In the genomic region with DNA sequence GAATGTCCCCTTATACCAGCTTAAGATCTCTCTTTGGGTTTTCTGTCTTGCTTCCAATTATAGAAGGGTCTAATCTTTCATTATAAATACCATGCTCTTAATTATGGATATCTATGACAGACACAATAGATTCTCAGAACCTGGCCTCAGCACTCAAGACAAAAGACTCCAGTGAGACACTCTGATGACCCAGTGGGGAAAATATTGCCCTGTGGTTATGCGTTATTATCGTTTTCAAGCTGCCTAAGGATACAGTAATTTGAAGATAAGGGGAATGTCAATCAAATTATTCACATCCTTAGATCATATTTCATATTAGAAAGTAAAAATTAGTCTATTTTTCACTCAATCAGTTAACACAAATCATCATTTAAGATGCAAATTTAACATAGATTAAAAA, we compare ENCODE assay signal across 33 cellular contexts.
"Had no signal": no experiment of that assay in that cellular context is flagged by ENCODE, and none has a peak within 500 bp of the region (broad histone marks: within the 10 kb centered on the region; RNA-seq: fewer than 3 reads in every experiment).

No MANE protein-coding gene starts in this region.

- H3K27me3 ChIP-seq: adrenal gland, ascending aorta, body of pancreas, brain microvascular endothelial cell, breast epithelium, cardiac muscle cell had no signal

- H3K4me1 ChIP-seq: adrenal gland, ascending aorta, body of pancreas, breast epithelium had no signal

- H3K4me3 ChIP-seq: adrenal gland, ascending aorta, body of pancreas, breast epithelium, cardiac muscle cell had no signal

- H3K9me3 ChIP-seq: adrenal gland, ascending aorta, body of pancreas had no signal

- H3K36me3 ChIP-seq: adrenal gland, ascending aorta, brain microvascular endothelial cell, breast epithelium, cardiac muscle cell had no signal

- H3K27ac ChIP-seq: adrenal gland, ascending aorta, body of pancreas, brain microvascular endothelial cell, breast epithelium, cardiac muscle cell had no signal

- ATAC-seq: activated naive CD4-positive, alpha-beta T cell treated with anti-CD3 and anti-CD28 coated beads, Interleukin-2, amount 50 U/mL, for 72 hours; activated naive CD8-positive, alpha-beta T cell treated with anti-CD3 and anti-CD28 coated beads, Interleukin-2, amount 50 U/mL, for 24 hours; activated T-cell treated with anti-CD3 and anti-CD28 coated beads, Interleukin-2, amount 50 U/mL, for 4 hours; activated T-cell treated with anti-CD3 and anti-CD28 coated beads, Interleukin-2, amount 50 U/mL, for 72 hours; activated T-helper 17 cell treated with anti-CD3 and anti-CD28 coated beads, Interleukin-2, amount 50 U/mL, for 72 hours; body of pancreas had no signal

- DNase-seq: activated effector memory CD4-positive, alpha-beta T cell treated with anti-CD3 and anti-CD28 coated beads, Interleukin-2, amount 50 U/mL, for 16 hours; activated effector memory CD4-positive, alpha-beta T cell treated with Interleukin-2 at 50 U/mL for 16 hours; activated gamma-delta T cell; activated gamma-delta T cell treated with Interleukin-2 at 50 U/mL for 16 hours; activated naive CD4-positive, alpha-beta T cell; activated naive CD4-positive, alpha-beta T cell treated with anti-CD3 and anti-CD28 coated beads for 36 hours; activated naive CD4-positive, alpha-beta T cell treated with anti-CD3 and anti-CD28 coated beads, Interleukin-2, amount 10 ng/mL, durations not matched to agents 7 days and 5 days; activated naive CD4-positive, alpha-beta T cell treated with anti-CD3 and anti-CD28 coated beads, Interleukin-2, amount 50 U/mL, for 16 hours; activated naive CD4-positive, alpha-beta T cell treated with Interleukin-2 at 50 U/mL for 16 hours; activated naive CD8-positive, alpha-beta T cell treated with anti-CD3 and anti-CD28 coated beads for 36 hours; activated naive CD8-positive, alpha-beta T cell treated with anti-CD3 and anti-CD28 coated beads, Interleukin-2, amount 10 ng/mL, durations not matched to agents 7 days and 5 days; activated naive CD8-positive, alpha-beta T cell treated with anti-CD3 and anti-CD28 coated beads, Interleukin-2, amount 50 U/mL, for 24 hours; activated T-cell treated with anti-CD3 and anti-CD28 coated beads for 4 hours; activated T-cell treated with anti-CD3 and anti-CD28 coated beads, Interleukin-2, amount 50 U/mL, for 1 hour; activated T-cell treated with anti-CD3 and anti-CD28 coated beads, Interleukin-2, amount 50 U/mL, for 24 hours; activated T-cell treated with anti-CD3 and anti-CD28 coated beads, Interleukin-2, amount 50 U/mL, for 4 hours; activated T-cell treated with anti-CD3 and anti-CD28 coated beads, Interleukin-2, amount 50 U/mL, for 48 hours; activated T-cell treated with anti-CD3 and anti-CD28 coated beads, Interleukin-2, amount 50 U/mL, for 72 hours; adrenal gland; amniotic stem cell; amygdala; anterior cingulate cortex; aorta; body of pancreas; brain microvascular endothelial cell; caudate nucleus; central memory CD4-positive, alpha-beta T cell; cerebellar nuclear complex had no signal
